ENCODE assay signal across 12 cellular contexts in the genomic region with DNA sequence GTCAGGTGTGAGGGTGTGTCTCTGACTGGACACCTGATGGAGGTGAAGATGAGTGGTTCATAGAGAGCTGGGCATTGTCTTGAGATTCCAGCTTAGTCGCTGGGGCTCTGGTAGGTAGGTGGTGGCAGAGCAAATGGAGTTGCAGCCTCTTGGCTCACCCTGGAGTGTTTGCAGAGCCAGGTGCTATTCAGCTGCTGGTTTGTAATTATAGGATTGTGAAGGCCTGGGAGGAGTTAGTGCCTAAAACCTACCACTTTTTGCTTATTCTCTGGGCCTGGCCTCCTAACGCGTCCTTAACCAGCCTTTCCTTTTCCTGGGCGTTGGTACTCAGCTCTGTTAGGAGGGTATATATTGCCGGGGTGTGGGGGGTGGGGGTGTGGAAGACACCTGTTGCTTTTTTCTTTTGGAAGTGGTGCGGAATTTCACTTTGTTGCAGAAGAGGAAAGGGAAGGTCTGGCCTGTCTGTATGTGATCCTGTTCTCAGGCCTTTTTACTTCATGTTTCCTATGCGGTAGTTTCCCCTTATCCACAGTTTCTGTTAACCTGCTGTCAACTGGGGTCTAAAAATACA. TPM values are rescaled to one million over a fixed set of nuclear protein-coding genes. Genes with fewer than 3 reads are reported as not detected.
DNase-seq lines count a peak whose midpoint lies in the region; ATAC-seq and TF ChIP-seq lines count a peak whose summit lies in the region.
"Had no signal": no experiment of that assay in that cellular context is flagged by ENCODE, and none has a peak within 500 bp of the region (broad histone marks: within the 10 kb centered on the region; RNA-seq: fewer than 3 reads in every experiment).

No MANE protein-coding gene starts in this region.

- no peak overlapping the region for H3K4me3 Mint-ChIP-seq in mesothelial cell of epicardium

- peaks cover 33 to 66% of the 10 kb centered on the region in 2 experiments for H3K36me3 ChIP-seq in HCT116 (ENCODE audit: control insufficient read depth in 1 of 2, insufficient read depth in 2 of 2, low read length in 2 of 2)

- RAD21 ChIA-PET in HCT116 (lab: Charles Lee; ENCODE audit: low non-redundant PET in 1 of 2, low total read pairs in 2 of 2, uncharacterized antibody in 2 of 2, unreplicated experiment in 2 of 2): no interaction called here

- no peaks in the 10 kb centered on the region for H3K27me3 ChIP-seq in HCT116 (ENCODE audit: insufficient read depth, low read length)

- no peak overlapping the region; the same call in 1 of the 2 replicates for H3K27ac ChIP-seq in HCT116 (ENCODE audit: low read depth, low read length)
- peak overlapping the region; percentile 60 for H3K27ac ChIP-seq in RWPE1
- H3K27ac ChIP-seq: 22Rv1 had no signal

- no peaks in the 10 kb centered on the region for H3K9me2 ChIP-seq in HCT116 (ENCODE audit: insufficient read depth)

- no peak for ATAC-seq in HCT116

- H3K36me3 Mint-ChIP-seq in mesothelial cell of epicardium: peaks cover 19% of the 10 kb centered on the region

- CTCF ChIA-PET in HCT116 (lab: Charles Lee): no interaction called here
- CTCF ChIA-PET in RWPE1 (lab: Yijun Ruan, JAX): interaction anchor here (0.5 to 0.6 kb wide), 2 partner anchors 271 to 497 kb away, joined by 3 to 4 read pairs; no protein-coding TSS in a partner anchor

- no peaks in the 10 kb centered on the region for H3K9me3 Mint-ChIP-seq in mesothelial cell of epicardium

- peaks cover 20 to 33% of the 10 kb centered on the region in 2 experiments for H3K4me1 ChIP-seq in HCT116 (ENCODE audit: control insufficient read depth in 1 of 2, insufficient read depth in 2 of 2, low read length in 2 of 2)

- H3K27ac Mint-ChIP-seq in mesothelial cell of epicardium: peak overlapping the region; percentile 64

- intact Hi-C loops in HCT116 (cut with micrococcal nuclease): no loop called here

- peaks cover 48% of the 10 kb centered on the region; the same call in 1 of the 2 replicates for H4K20me1 ChIP-seq in HCT116 (ENCODE audit: insufficient read depth)

- H3K79me2 ChIP-seq in HCT116 (ENCODE audit: insufficient read depth, low read length): peaks cover 82% of the 10 kb centered on the region

- no peaks in the 10 kb centered on the region for H3K9me3 ChIP-seq in HCT116 (ENCODE audit: control insufficient read depth in 1 of 2, insufficient read depth in 1 of 2, low read depth in 1 of 2, low read length in 2 of 2)

- H3K4me2 ChIP-seq in HCT116 (ENCODE audit: low read length): 0 out of 2 replicates have a peak overlapping the region, but pooled peaks have one; percentile 8

- TF ChIP-seq CTCF in HCT116 (IDR thresholded peaks at IDR 0.05 in 2 of 3, conservative IDR thresholded peaks at IDR 0.05 in 1 of 3; ENCODE audit: borderline replicate concordance in 1 of 3, insufficient read depth in 1 of 3, low read depth in 2 of 3, low read length in 2 of 3) (no peak), RWPE1 (conservative IDR thresholded peaks at IDR 0.05; ENCODE audit: low read depth) (no peak), mesothelial cell of epicardium (IDR thresholded peaks at IDR 0.05; ENCODE audit: unreplicated experiment) (no peak)

- no peak for TF ChIP-seq RAD21 in HCT116 (IDR thresholded peaks at IDR 0.05; ENCODE audit: low read depth)

- DNase-seq in NCI-H1092 treated with DMSO at 0.1 percent for 48 hours (lab: John Stamatoyannopoulos, UW) (peak; percentile 25), NCI-H1092 (lab: John Stamatoyannopoulos, UW) (no peak), HCT116 (ENCODE audit: low read depth, low spot score) (no peak), RWPE1 (ENCODE audit: low spot score) (no peak), mesothelial cell of epicardium (ENCODE audit: low spot score in 2 of 2, unreplicated experiment in 2 of 2) (no peak), GF-D8 (lab: John Stamatoyannopoulos, UW) (no peak), activated gamma-delta T cell (lab: John Stamatoyannopoulos, UW) (no peak)
- no peak for DNase-seq in central memory CD4-positive, alpha-beta T cell
- DNase-seq: activated CD8-positive, alpha-beta memory T cell treated with anti-CD3 and anti-CD28 coated beads for 24 hours; dermis blood vessel endothelial cell; occipital lobe had no signal

- H2AFZ ChIP-seq in HCT116 (ENCODE audit: low read depth, low read length, poor library complexity, severe bottlenecking): no peak overlapping the region

- no peaks in the 10 kb centered on the region for H3K27me3 Mint-ChIP-seq in mesothelial cell of epicardium (ENCODE audit: low read depth)

- no peak overlapping the region for H3K4me3 ChIP-seq in HCT116 (replicated peaks in 1 of 2; ENCODE audit: low read depth in 1 of 2, low read length in 2 of 2)

- BruUV-seq in HCT116 (replicated peaks; lab: Mats Ljungman, UMichigan): no TSS peak

- H3K4me1 Mint-ChIP-seq in mesothelial cell of epicardium: peaks cover 27% of the 10 kb centered on the region

- H3K9ac ChIP-seq in HCT116 (ENCODE audit: low read length): no peak overlapping the region

- no peak for TF ChIP-seq POLR2A in HCT116 (IDR thresholded peaks at IDR 0.05; ENCODE audit: borderline replicate concordance, extremely low read depth, insufficient read depth, insufficient read length)

- POLR2A ChIA-PET in HCT116 (lab: Charles Lee) (interaction anchor here (1.1 to 2.0 kb wide), 2 partner anchors 16 to 21 kb away, joined by 4 to 9 read pairs; a partner anchor contains a TSS), RWPE1 (lab: Yijun Ruan, JAX; ENCODE audit: low non-redundant PET) (interaction anchor here (0.9 to 1.0 kb wide), 2 partner anchors 16 to 18 kb away, joined by 3 to 4 read pairs; no protein-coding TSS in a partner anchor)

TF ChIP-seq in HCT116, 20 proteins besides CTCF, POLR2A, EP300 and RAD21:
- TF ChIP-seq ZNF274 (IDR thresholded peaks at IDR 0.05; ENCODE audit: low read depth, low read length) (no peak), CEBPB (IDR thresholded peaks at IDR 0.05; ENCODE audit: low read depth) (no peak), ZFX (IDR thresholded peaks at IDR 0.05) (no peak), CBX3 (IDR thresholded peaks at IDR 0.05; ENCODE audit: low read depth) (no peak), POLR2AphosphoS5 (IDR thresholded peaks at IDR 0.05; ENCODE audit: low read depth, low read length) (no peak), SP1 (IDR thresholded peaks at IDR 0.05; ENCODE audit: low read depth) (no peak)
- TF ChIP-seq, protein P1, sequence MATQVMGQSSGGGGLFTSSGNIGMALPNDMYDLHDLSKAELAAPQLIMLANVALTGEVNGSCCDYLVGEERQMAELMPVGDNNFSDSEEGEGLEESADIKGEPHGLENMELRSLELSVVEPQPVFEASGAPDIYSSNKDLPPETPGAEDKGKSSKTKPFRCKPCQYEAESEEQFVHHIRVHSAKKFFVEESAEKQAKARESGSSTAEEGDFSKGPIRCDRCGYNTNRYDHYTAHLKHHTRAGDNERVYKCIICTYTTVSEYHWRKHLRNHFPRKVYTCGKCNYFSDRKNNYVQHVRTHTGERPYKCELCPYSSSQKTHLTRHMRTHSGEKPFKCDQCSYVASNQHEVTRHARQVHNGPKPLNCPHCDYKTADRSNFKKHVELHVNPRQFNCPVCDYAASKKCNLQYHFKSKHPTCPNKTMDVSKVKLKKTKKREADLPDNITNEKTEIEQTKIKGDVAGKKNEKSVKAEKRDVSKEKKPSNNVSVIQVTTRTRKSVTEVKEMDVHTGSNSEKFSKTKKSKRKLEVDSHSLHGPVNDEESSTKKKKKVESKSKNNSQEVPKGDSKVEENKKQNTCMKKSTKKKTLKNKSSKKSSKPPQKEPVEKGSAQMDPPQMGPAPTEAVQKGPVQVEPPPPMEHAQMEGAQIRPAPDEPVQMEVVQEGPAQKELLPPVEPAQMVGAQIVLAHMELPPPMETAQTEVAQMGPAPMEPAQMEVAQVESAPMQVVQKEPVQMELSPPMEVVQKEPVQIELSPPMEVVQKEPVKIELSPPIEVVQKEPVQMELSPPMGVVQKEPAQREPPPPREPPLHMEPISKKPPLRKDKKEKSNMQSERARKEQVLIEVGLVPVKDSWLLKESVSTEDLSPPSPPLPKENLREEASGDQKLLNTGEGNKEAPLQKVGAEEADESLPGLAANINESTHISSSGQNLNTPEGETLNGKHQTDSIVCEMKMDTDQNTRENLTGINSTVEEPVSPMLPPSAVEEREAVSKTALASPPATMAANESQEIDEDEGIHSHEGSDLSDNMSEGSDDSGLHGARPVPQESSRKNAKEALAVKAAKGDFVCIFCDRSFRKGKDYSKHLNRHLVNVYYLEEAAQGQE (IDR thresholded peaks at IDR 0.05; ENCODE audit: low read depth): no peak

RNA-seq across cellular contexts. Expression of a gene that starts 3.2 kb away (rescaled TPM):
- total RNA-seq in HCT116 (2021; ENCODE audit: unreplicated experiment) (93.0 TPM), mesothelial cell of epicardium (62.6 to 65.0 TPM (median 64.9 TPM) in 3 replicates)
- polyA plus RNA-seq in HCT116 (2012): 54.7 and 57.7 TPM in 2 replicates

RNA-seq across cellular contexts. Expression of a gene that starts 15.9 kb away (rescaled TPM):
- 63.9 TPM for total RNA-seq in HCT116 (2021; ENCODE audit: unreplicated experiment)
- polyA plus RNA-seq in HCT116 (2012): 55.1 and 61.6 TPM in 2 replicates
- 178 to 185 TPM (median 183 TPM) in 3 replicates for total RNA-seq in mesothelial cell of epicardium

RNA-seq across cellular contexts. Expression of a gene that starts 16.1 kb away (rescaled TPM):
- 231 TPM for total RNA-seq in HCT116 (2021; ENCODE audit: unreplicated experiment)
- 108 and 121 TPM in 2 replicates for polyA plus RNA-seq in HCT116 (2012)
- 65.5 to 75.2 TPM (median 69.9 TPM) in 3 replicates for total RNA-seq in mesothelial cell of epicardium
